16 cellular contexts compared by ENCODE assay signal in genomic region chr17:16937431-16937830, GRCh38. TPM values are rescaled to one million over a fixed set of nuclear protein-coding genes. Genes with fewer than 3 reads are reported as not detected.
"Had no signal": no experiment of that assay in that cellular context is flagged by ENCODE, and none has a peak within 500 bp of the region (broad histone marks: within the 10 kb centered on the region; RNA-seq: fewer than 3 reads in every experiment).

No MANE protein-coding gene starts in this region.

- H3K4me3 Mint-ChIP-seq: activated naive CD8-positive, alpha-beta T cell treated with anti-CD3 and anti-CD28 coated beads, Interleukin-2, amount 10 ng/mL, durations not matched to agents 7 days and 5 days; brain; natural killer cell treated with Interleukin-12 subunit alpha and Interleukin-12 subunit beta and Interleukin-15 and Interleukin-18, amount 100 ng/mL, for 72 hours had no signal

- H3K27me3 ChIP-seq: gastroesophageal sphincter, left lung, right lobe of liver, thyroid gland, uterus had no signal

- H3K27ac Mint-ChIP-seq: activated naive CD8-positive, alpha-beta T cell treated with anti-CD3 and anti-CD28 coated beads, Interleukin-2, amount 10 ng/mL, durations not matched to agents 7 days and 5 days; natural killer cell treated with Interleukin-12 subunit alpha and Interleukin-12 subunit beta and Interleukin-15 and Interleukin-18, amount 100 ng/mL, for 72 hours had no signal

- DNase-seq: activated CD4-positive, alpha-beta T cell treated with anti-CD3 and anti-CD28 coated beads for 1 hour; activated CD4-positive, alpha-beta T cell treated with anti-CD3 and anti-CD28 coated beads, Interleukin-2, amount 50 U/mL, for 4 hours; activated gamma-delta T cell treated with Interleukin-2 at 50 U/mL for 16 hours; activated naive CD8-positive, alpha-beta T cell treated with anti-CD3 and anti-CD28 coated beads, Interleukin-2, amount 10 ng/mL, durations not matched to agents 7 days and 5 days; mesenchymal stem cell; stimulated activated CD4-positive, alpha-beta T cell treated with anti-CD3 and anti-CD28 coated beads, Interleukin-1b, Interleukin-23, amount 100 ng/mL, for 48 hours; thyroid gland; uterus had no signal

- ATAC-seq: gastroesophageal sphincter; left lung; natural killer cell treated with Interleukin-12 subunit alpha and Interleukin-12 subunit beta and Interleukin-15 and Interleukin-18, amount 100 ng/mL, for 72 hours; right lobe of liver had no signal

- H3K4me1 ChIP-seq: gastroesophageal sphincter, left lung, prostate gland, right lobe of liver, thyroid gland, uterus had no signal

- H3K4me3 ChIP-seq: gastroesophageal sphincter, left lung, prostate gland, right lobe of liver, thyroid gland, uterus had no signal

- H3K27ac ChIP-seq: gastroesophageal sphincter, left lung, prostate gland, right lobe of liver, thyroid gland, uterus had no signal

- H3K36me3 ChIP-seq: gastroesophageal sphincter, left lung, prostate gland, right lobe of liver, thyroid gland, uterus had no signal

- H3K9me3 ChIP-seq: gastroesophageal sphincter, left lung, prostate gland, right lobe of liver, thyroid gland, uterus had no signal

- H3K4me1 Mint-ChIP-seq: activated naive CD8-positive, alpha-beta T cell treated with anti-CD3 and anti-CD28 coated beads, Interleukin-2, amount 10 ng/mL, durations not matched to agents 7 days and 5 days had no signal

- H3K36me3 Mint-ChIP-seq: activated naive CD8-positive, alpha-beta T cell treated with anti-CD3 and anti-CD28 coated beads, Interleukin-2, amount 10 ng/mL, durations not matched to agents 7 days and 5 days; brain; natural killer cell treated with Interleukin-12 subunit alpha and Interleukin-12 subunit beta and Interleukin-15 and Interleukin-18, amount 100 ng/mL, for 72 hours had no signal

- H3K9me3 Mint-ChIP-seq: activated naive CD8-positive, alpha-beta T cell treated with anti-CD3 and anti-CD28 coated beads, Interleukin-2, amount 10 ng/mL, durations not matched to agents 7 days and 5 days; brain; natural killer cell treated with Interleukin-12 subunit alpha and Interleukin-12 subunit beta and Interleukin-15 and Interleukin-18, amount 100 ng/mL, for 72 hours had no signal

RNA-seq across cellular contexts. Expression of gene TNFRSF13B, which starts 34.5 kb away (rescaled TPM):
- total RNA-seq: activated naive CD8-positive, alpha-beta T cell treated with anti-CD3 and anti-CD28 coated beads, Interleukin-2, amount 10 ng/mL, durations not matched to agents 7 days and 5 days; cerebellum; dermis microvascular lymphatic vessel endothelial cell; prostate gland; thyroid gland; uterus had no signal
